8 cellular contexts compared by ENCODE assay signal in genomic region chr3:42012378-42012934, GRCh38. TPM values are rescaled to one million over a fixed set of nuclear protein-coding genes. Genes with fewer than 3 reads are reported as not detected.
DNase-seq lines count a peak whose midpoint lies in the region; ATAC-seq and TF ChIP-seq lines count a peak whose summit lies in the region.

No MANE protein-coding gene starts in this region.

- WGBS in adrenal gland, 4 donors: 44 to 70% (median 55%) methylated on average over 2 of the region's 2 CpGs

- CTCF ChIA-PET in CD4-positive, alpha-beta T cell (lab: Charles Lee): interaction anchor here (0.9 to 1.3 kb wide), 2 partner anchors 50 to 69 kb away, joined by 3 read pairs; no protein-coding TSS in a partner anchor

- H3K4me3 ChIP-seq in ascending aorta (no peak overlapping the region), adrenal gland (peak overlapping the region in 1 of 4 donors; percentile 98)

- no peaks in the 10 kb centered on the region for H3K9me3 Mint-ChIP-seq in CD4-positive, alpha-beta T cell
- no peaks in the 10 kb centered on the region for H3K9me3 Mint-ChIP-seq in natural killer cell treated with Interleukin-12 subunit alpha and Interleukin-12 subunit beta and Interleukin-15 and Interleukin-18, amount 100 ng/mL, for 72 hours

- no peaks in the 10 kb centered on the region for H3K36me3 ChIP-seq in ascending aorta
- H3K36me3 ChIP-seq in adrenal gland (replicated peaks in 1 of 2): no peaks in the 10 kb centered on the region

- no peaks in the 10 kb centered on the region for H3K27me3 ChIP-seq in CD4-positive, alpha-beta T cell (ENCODE audit: control insufficient read depth, insufficient read depth, low read length)
- no peaks in the 10 kb centered on the region for H3K27me3 ChIP-seq in ascending aorta
- H3K27me3 ChIP-seq in adrenal gland: no peaks in the 10 kb centered on the region

- intact Hi-C loops in CD4-positive, alpha-beta T cell (cut with DNase I, micrococcal nuclease): loop anchor here (1.0 to 5.0 kb wide), 4 partner anchors 50 to 1700 kb away; partner anchors contain the start of gene ULK4 (in 2 of the 2)
- intact Hi-C loops in ascending aorta (cut with DNase I): loop anchor here (2.0 to 10.0 kb wide), 4 partner anchors 24 to 1560 kb away; no protein-coding TSS in a partner anchor
- intact Hi-C loops in adrenal gland (cut with DNase I): loop anchor here (5.0 to 10.0 kb wide), 3 partner anchors 45 to 90 kb away; partner anchors contain the start of gene TRAK1 (in 1 of the 2)

- H3K4me3 Mint-ChIP-seq in CD4-positive, alpha-beta T cell: peak overlapping the region; percentile 95
- peak overlapping the region; percentile 82 for H3K4me3 Mint-ChIP-seq in natural killer cell treated with Interleukin-12 subunit alpha and Interleukin-12 subunit beta and Interleukin-15 and Interleukin-18, amount 100 ng/mL, for 72 hours

- peak; percentile 76 for ATAC-seq in CD4-positive, alpha-beta T cell (ENCODE audit: poor library complexity)
- peak; percentile 36 for ATAC-seq in GM19395 (IDR thresholded peaks at IDR 0.05; ENCODE audit: unreplicated experiment)
- ATAC-seq in HG03432 (IDR thresholded peaks at IDR 0.05; ENCODE audit: unreplicated experiment): peak; percentile 22
- no peak for ATAC-seq in natural killer cell treated with Interleukin-12 subunit alpha and Interleukin-12 subunit beta and Interleukin-15 and Interleukin-18, amount 100 ng/mL, for 72 hours

- peak in 1 of 10 experiments; percentile 29 for DNase-seq in CD4-positive, alpha-beta T cell
- no peak for DNase-seq in ascending aorta (ENCODE audit: low spot score in 2 of 2)
- DNase-seq in natural killer cell treated with Interleukin-12 subunit alpha and Interleukin-12 subunit beta and Interleukin-15 and Interleukin-18, amount 100 ng/mL, for 72 hours (ENCODE audit: low spot score): no peak
- no peak for DNase-seq in adrenal gland
- no peak for DNase-seq in NCI-H524 treated with DMSO at 0.1 percent for 48 hours (lab: John Stamatoyannopoulos, UW)
- DNase-seq in effector CD8-positive, alpha-beta T cell (lab: John Stamatoyannopoulos, UW): no peak

- peaks cover 37% of the 10 kb centered on the region for H3K4me1 Mint-ChIP-seq in CD4-positive, alpha-beta T cell (ENCODE audit: low read depth)
- H3K4me1 Mint-ChIP-seq in natural killer cell treated with Interleukin-12 subunit alpha and Interleukin-12 subunit beta and Interleukin-15 and Interleukin-18, amount 100 ng/mL, for 72 hours (ENCODE audit: low read depth in 2 of 2): peaks cover 33% of the 10 kb centered on the region in 2 donors

- H3K36me3 Mint-ChIP-seq in CD4-positive, alpha-beta T cell (ENCODE audit: low read depth): peaks cover 13% of the 10 kb centered on the region
- H3K36me3 Mint-ChIP-seq in natural killer cell treated with Interleukin-12 subunit alpha and Interleukin-12 subunit beta and Interleukin-15 and Interleukin-18, amount 100 ng/mL, for 72 hours: no peaks in the 10 kb centered on the region

- H3K4me1 ChIP-seq in ascending aorta: peaks cover 0 to 11% of the 10 kb centered on the region in 2 donors
- peaks cover 9 to 27% of the 10 kb centered on the region in 2 donors for H3K4me1 ChIP-seq in adrenal gland (replicated peaks in 1 of 2)

- peak overlapping the region; percentile 72 for H3K27ac ChIP-seq in CD4-positive, alpha-beta T cell (ENCODE audit: low read depth, low read length)
- H3K27ac ChIP-seq in ascending aorta (peak overlapping the region; percentile 74 to 83), adrenal gland (peak overlapping the region in 2 of 5 donors; percentile 86 to 94)

- TF ChIP-seq POLR2A in adrenal gland (IDR thresholded peaks at IDR 0.05): no peak

- H3K27me3 Mint-ChIP-seq in CD4-positive, alpha-beta T cell: no peaks in the 10 kb centered on the region
- H3K27me3 Mint-ChIP-seq in natural killer cell treated with Interleukin-12 subunit alpha and Interleukin-12 subunit beta and Interleukin-15 and Interleukin-18, amount 100 ng/mL, for 72 hours: no peaks in the 10 kb centered on the region

- POLR2A ChIA-PET in CD4-positive, alpha-beta T cell (lab: Charles Lee): interaction anchor here (0.8 to 1.9 kb wide), 3 partner anchors 15 to 50 kb away, joined by 3 to 20 read pairs (median 3); partner anchors contain the start of gene ULK4

- H3K9me3 ChIP-seq in CD4-positive, alpha-beta T cell (ENCODE audit: control insufficient read depth, low read length): no peaks in the 10 kb centered on the region
- H3K9me3 ChIP-seq in ascending aorta (no peaks in the 10 kb centered on the region), adrenal gland (replicated peaks in 1 of 3) (no peaks in the 10 kb centered on the region)

- TF ChIP-seq CTCF in CD4-positive, alpha-beta T cell (IDR thresholded peaks at IDR 0.05): no peak
- no peak for TF ChIP-seq CTCF in ascending aorta (IDR thresholded peaks at IDR 0.05)
- TF ChIP-seq CTCF in adrenal gland (IDR thresholded peaks at IDR 0.05): no peak

- H3K27ac Mint-ChIP-seq in CD4-positive, alpha-beta T cell: peak overlapping the region; percentile 93
- H3K27ac Mint-ChIP-seq in natural killer cell treated with Interleukin-12 subunit alpha and Interleukin-12 subunit beta and Interleukin-15 and Interleukin-18, amount 100 ng/mL, for 72 hours: peak overlapping the region; percentile 91

RNA-seq across cellular contexts. Expression of gene ULK4, which starts 50.6 kb away (rescaled TPM):
- 10 to 100 TPM; 23.8 to 28.6 TPM for total RNA-seq in CD4-positive, alpha-beta T cell
- 4.2 TPM for total RNA-seq in ascending aorta
- total RNA-seq in natural killer cell treated with Interleukin-12 subunit alpha and Interleukin-12 subunit beta and Interleukin-15 and Interleukin-18, amount 100 ng/mL, for 72 hours: 10 to 100 TPM; 11.1 to 29.9 TPM
- 10 to 100 TPM in 3 of 8 donors, 1 to 10 TPM in 5; 2.9 to 24.5 (median 8.3) TPM for total RNA-seq in adrenal gland
- polyA plus RNA-seq in adrenal gland: 1 to 10 TPM; 1.6 to 4.0 (median 2.7) TPM

Comparison
In these comparisons a context has a peak if more than half of its experiments do, and no peak if none do; other contexts are left out.
1. ATAC-seq: peak in CD4-positive, alpha-beta T cell (single experiment), GM19395 (single experiment) and HG03432 (single experiment); none in natural killer cell treated with Interleukin-12 subunit alpha and Interleukin-12 subunit beta and Interleukin-15 and Interleukin-18, amount 100 ng/mL, for 72 hours (0 of 2).